Comparison of ENCODE assay signal across 8 cellular contexts in genomic region chr19:41870401-41870873, GRCh38.
A peak's percentile ranks its signal among the peaks of the same experiment; 100 is the strongest.
DNase-seq lines count a peak whose midpoint lies in the region; ATAC-seq, FAIRE-seq and TF ChIP-seq lines count a peak whose summit lies in the region.

No MANE protein-coding gene starts in this region.

- DNase-seq in stimulated activated CD4-positive, alpha-beta T cell treated with anti-CD3 and anti-CD28 coated beads, Interleukin-15, amount 100 ng/mL, for 24 hours, result peak; percentile 44
- no peak for DNase-seq in stimulated activated CD4-positive, alpha-beta T cell treated with anti-CD3 and anti-CD28 coated beads, Interleukin-4, amount 100 ng/mL, for 24 hours
- peak; percentile 29 for DNase-seq in fibroblast of pulmonary artery (ENCODE audit: low read depth)
- no peak for DNase-seq in NCI-H2107 (lab: John Stamatoyannopoulos, UW)
- no peak for DNase-seq in D341Med (ENCODE audit: low spot score)

- no peak overlapping the region for H3K4me3 ChIP-seq in fibroblast of pulmonary artery (replicated peaks; ENCODE audit: low read depth, low read length)

- TF ChIP-seq CTCF in fibroblast of pulmonary artery (IDR thresholded peaks at IDR 0.05; ENCODE audit: low read length, missing control alignments), result no peak

- FAIRE-seq in TTC549 (lab: Jason Lieb, UNC), result peak; percentile 26

- no peak for ATAC-seq in HG03108 (IDR thresholded peaks at IDR 0.05; ENCODE audit: unreplicated experiment)
- ATAC-seq in GM18498 (IDR thresholded peaks at IDR 0.05; ENCODE audit: unreplicated experiment), result no peak

Comparison
In these comparisons a context has a peak if more than half of its experiments do, and no peak if none do; other contexts are left out.
1. DNase-seq: peak in stimulated activated CD4-positive, alpha-beta T cell treated with anti-CD3 and anti-CD28 coated beads, Interleukin-15, amount 100 ng/mL, for 24 hours (single experiment) and fibroblast of pulmonary artery (single experiment); none in stimulated activated CD4-positive, alpha-beta T cell treated with anti-CD3 and anti-CD28 coated beads, Interleukin-4, amount 100 ng/mL, for 24 hours (single experiment), NCI-H2107 (single experiment) and D341Med (single experiment).